In the genomic region with DNA sequence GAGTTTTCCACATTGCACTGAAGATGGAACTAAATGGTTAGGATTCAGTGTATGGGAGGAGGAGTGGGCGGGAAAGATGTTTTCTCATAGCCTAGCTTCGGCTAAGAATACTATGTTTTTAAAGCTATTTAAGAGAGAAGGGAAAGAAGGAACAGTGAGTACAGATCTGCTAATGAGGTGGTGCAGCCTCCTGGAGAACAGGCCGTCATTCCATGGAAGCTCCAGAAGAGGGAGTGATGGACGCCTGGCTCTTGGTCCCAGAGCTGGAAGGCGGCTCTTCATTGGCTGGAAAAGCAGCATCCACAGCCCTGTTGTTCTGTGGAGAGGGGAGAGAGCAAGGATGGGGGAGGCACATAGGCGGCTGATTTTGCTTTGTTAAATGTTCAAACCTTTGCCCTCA, we compare ENCODE assay signal across 1 cellular context.
TF ChIP-seq lines count a peak whose summit lies in the region.

No MANE protein-coding gene starts in this region.

TF ChIP-seq in GM23338, 12 proteins besides CTCF, POLR2A, EP300 and RAD21 (continued from another document):
- TF ChIP-seq ZNF462 (CRISPR knock-in tag; IDR thresholded peaks at IDR 0.05): no peak
- no peak for TF ChIP-seq ZNF331 (CRISPR knock-in tag; IDR thresholded peaks at IDR 0.05; ENCODE audit: low read depth)
- no peak for TF ChIP-seq CREB1 (CRISPR knock-in tag; IDR thresholded peaks at IDR 0.05; ENCODE audit: low read depth)
- TF ChIP-seq ZNF114 (CRISPR knock-in tag; IDR thresholded peaks at IDR 0.05): no peak
- no peak for TF ChIP-seq POLR2AphosphoS5 (IDR thresholded peaks at IDR 0.05; ENCODE audit: low read depth)
TF ChIP-seq in GM23338: peak in this region for 0.
